ENCODE assay signal across 10 cellular contexts in the genomic region with DNA sequence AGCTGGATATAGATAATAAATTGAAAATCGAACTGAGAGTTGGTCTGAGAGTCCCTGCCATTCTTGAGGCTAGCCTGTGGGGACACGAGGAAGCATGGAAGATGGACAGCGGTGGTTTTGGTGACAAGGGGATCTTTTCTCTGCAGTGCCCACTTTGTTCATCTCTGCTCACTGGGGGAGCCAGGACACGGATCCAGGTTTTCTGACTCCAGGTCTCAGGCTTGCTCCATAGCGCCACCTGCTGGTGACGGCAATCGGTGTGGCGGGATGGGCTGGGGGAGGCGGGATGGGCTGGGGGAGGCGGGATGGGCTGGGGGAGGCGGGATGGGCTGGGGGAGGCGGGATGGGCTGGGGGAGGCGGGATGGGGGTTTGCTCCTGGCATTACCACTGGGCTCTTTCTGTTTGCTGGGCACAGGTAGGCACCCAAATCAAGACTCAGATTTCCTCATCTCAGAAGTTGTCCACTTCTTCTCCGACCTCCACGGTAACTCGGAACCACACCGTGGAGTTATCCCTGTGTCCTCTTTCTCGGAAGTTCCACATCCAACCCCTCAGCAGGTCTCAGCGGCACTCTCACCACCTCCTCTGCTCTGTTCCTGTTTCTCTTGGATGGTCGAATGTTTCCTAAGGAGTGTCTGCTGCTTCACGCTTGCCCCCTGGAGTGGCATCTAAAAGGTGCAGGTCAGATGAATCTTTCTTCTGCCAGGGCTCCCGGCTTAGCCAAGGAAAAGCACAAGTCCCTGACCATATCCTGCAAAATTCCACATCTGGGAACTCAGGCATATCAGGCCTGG.
DNase-seq lines count a peak whose midpoint lies in the region; ATAC-seq and TF ChIP-seq lines count a peak whose summit lies in the region.
"Had no signal": no experiment of that assay in that cellular context is flagged by ENCODE, and none has a peak within 500 bp of the region (broad histone marks: within the 10 kb centered on the region; RNA-seq: fewer than 3 reads in every experiment).

No MANE protein-coding gene starts in this region.

- H3K36me3 Mint-ChIP-seq in MCF 10A (ENCODE audit: insufficient read depth, unreplicated experiment), result no peaks in the 10 kb centered on the region
- H3K36me3 Mint-ChIP-seq in activated T-helper 17 cell treated with anti-CD3 and anti-CD28 coated beads, Interleukin-2, amount 50 U/mL, for 72 hours (ENCODE audit: low read depth), result no peaks in the 10 kb centered on the region
- H3K36me3 Mint-ChIP-seq: CD8-positive, alpha-beta memory T cell had no signal

- intact Hi-C loops in MCF 10A (cut with micrococcal nuclease), result no loop called here
- intact Hi-C loops in mammary epithelial cell (cut with micrococcal nuclease), result no loop called here
- intact Hi-C loops in upper lobe of right lung (cut with DNase I), result no loop called here

- H3K4me1 ChIP-seq in mammary epithelial cell (ENCODE audit: insufficient read depth, low read length), result no peaks in the 10 kb centered on the region
- H3K4me1 ChIP-seq in upper lobe of right lung, result no peaks in the 10 kb centered on the region

- H3K4me3 ChIP-seq in mammary epithelial cell (replicated peaks in 1 of 3; ENCODE audit: insufficient read depth in 1 of 3, low read depth in 2 of 3, low read length in 3 of 3), result no peak overlapping the region
- H3K4me3 ChIP-seq in upper lobe of right lung, result no peak overlapping the region

- H3K4me1 Mint-ChIP-seq in MCF 10A (ENCODE audit: insufficient read depth, unreplicated experiment), result peaks cover 5% of the 10 kb centered on the region
- no peaks in the 10 kb centered on the region for H3K4me1 Mint-ChIP-seq in activated T-helper 17 cell treated with anti-CD3 and anti-CD28 coated beads, Interleukin-2, amount 50 U/mL, for 72 hours
- H3K4me1 Mint-ChIP-seq: CD8-positive, alpha-beta memory T cell had no signal

- in situ Hi-C loops in mammary epithelial cell (cut with MboI; ENCODE audit: low sequenced_read_pairs in 2 of 2), result no loop called here

- BruUV-seq in MCF 10A (replicated peaks; lab: Mats Ljungman, UMichigan) (no TSS peak), mammary epithelial cell (replicated peaks; lab: Mats Ljungman, UMichigan) (no TSS peak)

- ATAC-seq in upper lobe of right lung, result no peak
- ATAC-seq in activated T-helper 17 cell treated with anti-CD3 and anti-CD28 coated beads, Interleukin-2, amount 50 U/mL, for 72 hours (replicated peaks), result no peak

- H3K9me3 ChIP-seq in mammary epithelial cell (replicated peaks; ENCODE audit: insufficient read depth, low read length) (no peaks in the 10 kb centered on the region), upper lobe of right lung (no peaks in the 10 kb centered on the region)

- no peaks in the 10 kb centered on the region for H3K9me3 Mint-ChIP-seq in MCF 10A (ENCODE audit: unreplicated experiment)
- H3K9me3 Mint-ChIP-seq in activated T-helper 17 cell treated with anti-CD3 and anti-CD28 coated beads, Interleukin-2, amount 50 U/mL, for 72 hours, result no peaks in the 10 kb centered on the region

- H3K27ac ChIP-seq in mammary epithelial cell (ENCODE audit: insufficient read depth, low read depth, low read length), result no peak overlapping the region
- H3K27ac ChIP-seq in RWPE1, result no peak overlapping the region
- no peak overlapping the region for H3K27ac ChIP-seq in upper lobe of right lung
- H3K27ac ChIP-seq: epithelial cell of prostate had no signal

- no peaks in the 10 kb centered on the region for H3K79me2 ChIP-seq in mammary epithelial cell (ENCODE audit: insufficient read depth, low read length)

- no peaks in the 10 kb centered on the region for H3K27me3 Mint-ChIP-seq in MCF 10A (ENCODE audit: insufficient read depth, unreplicated experiment)
- H3K27me3 Mint-ChIP-seq in activated T-helper 17 cell treated with anti-CD3 and anti-CD28 coated beads, Interleukin-2, amount 50 U/mL, for 72 hours, result peaks cover 14% of the 10 kb centered on the region

- no peak overlapping the region for H3K9ac ChIP-seq in mammary epithelial cell (ENCODE audit: insufficient read depth, low read length)

- DNase-seq in MCF 10A (ENCODE audit: unreplicated experiment) (peak; percentile 28), mammary epithelial cell (no peak), RWPE1 (ENCODE audit: low spot score) (no peak), germinal center (ENCODE audit: low spot score) (peak; percentile 38), upper lobe of right lung (no peak), DMS 273 treated with DMSO at 0.1 percent for 48 hours (lab: John Stamatoyannopoulos, UW) (no peak), SIG-M5 treated with dmso at 0.1 percent for 504 hours (lab: John Stamatoyannopoulos, UW; ENCODE audit: unreplicated experiment) (no peak)

- 80% methylated on average over 9 of the region's 22 CpGs for WGBS in mammary epithelial cell (ENCODE audit: low coverage, missing lambda C conversion rate)

- TF ChIP-seq CTCF in MCF 10A (IDR thresholded peaks at IDR 0.05; ENCODE audit: unreplicated experiment), result peak; percentile 28
- peak in 1 of 2 donors; percentile 51 for TF ChIP-seq CTCF in mammary epithelial cell (conservative IDR thresholded peaks at IDR 0.05 in 1 of 2, IDR thresholded peaks at IDR 0.05 in 1 of 2; ENCODE audit: extremely low read depth in 1 of 2, insufficient read depth in 1 of 2, low read depth in 1 of 2, low read length in 2 of 2)
- 0 out of 2 replicates have a peak, but pooled peaks have one; percentile 21 for TF ChIP-seq CTCF in RWPE1 (conservative IDR thresholded peaks at IDR 0.05; ENCODE audit: low read depth)
- TF ChIP-seq CTCF in upper lobe of right lung (IDR thresholded peaks at IDR 0.05), result peak; percentile 16

- dilution Hi-C loops in mammary epithelial cell (cut with HindIII; ENCODE audit: low sequenced_read_pairs), result no loop called here

- H3K4me2 ChIP-seq in mammary epithelial cell (ENCODE audit: insufficient read depth, low read depth, low read length), result no peak overlapping the region

- H3K4me3 Mint-ChIP-seq in MCF 10A (ENCODE audit: unreplicated experiment), result no peak overlapping the region
- H3K4me3 Mint-ChIP-seq in activated T-helper 17 cell treated with anti-CD3 and anti-CD28 coated beads, Interleukin-2, amount 50 U/mL, for 72 hours, result no peak overlapping the region
- H3K4me3 Mint-ChIP-seq: CD8-positive, alpha-beta memory T cell had no signal

- no peaks in the 10 kb centered on the region for H3K36me3 ChIP-seq in mammary epithelial cell (ENCODE audit: insufficient read depth, low read length)
- no peaks in the 10 kb centered on the region for H3K36me3 ChIP-seq in upper lobe of right lung

- no peak overlapping the region for H2AFZ ChIP-seq in mammary epithelial cell (ENCODE audit: low read depth, low read length)

- POLR2A ChIA-PET in MCF 10A (lab: Yijun Ruan, JAX) (interaction anchor here (0.6 kb wide), 1 partner anchor 929 kb away, joined by 3 read pairs; no protein-coding TSS in a partner anchor), RWPE1 (lab: Yijun Ruan, JAX; ENCODE audit: low non-redundant PET) (no interaction called here)

- H4K20me1 ChIP-seq in mammary epithelial cell (ENCODE audit: insufficient read depth, low read length), result no peaks in the 10 kb centered on the region

- CTCF ChIA-PET in MCF 10A (lab: Yijun Ruan, JAX), result interaction anchor here (0.7 to 1.5 kb wide), 6 partner anchors 9 to 223 kb away, joined by 3 to 7 read pairs (median 4); no protein-coding TSS in a partner anchor
- CTCF ChIA-PET in mammary epithelial cell (lab: Charles Lee; ENCODE audit: low non-redundant PET), result no interaction called here
- CTCF ChIA-PET in RWPE1 (lab: Yijun Ruan, JAX), result interaction anchor here (0.6 to 0.8 kb wide), 3 partner anchors 22 to 564 kb away, joined by 3 to 5 read pairs (median 3); no protein-coding TSS in a partner anchor

- H3K27me3 ChIP-seq in mammary epithelial cell (ENCODE audit: insufficient read depth, low read length) (no peaks in the 10 kb centered on the region), upper lobe of right lung (peaks cover 7% of the 10 kb centered on the region)

- no peak overlapping the region for H3K27ac Mint-ChIP-seq in MCF 10A (ENCODE audit: low read depth, unreplicated experiment)
- H3K27ac Mint-ChIP-seq in activated T-helper 17 cell treated with anti-CD3 and anti-CD28 coated beads, Interleukin-2, amount 50 U/mL, for 72 hours, result no peak overlapping the region

Comparison
In these comparisons a context has a peak if more than half of its experiments do, and no peak if none do; other contexts are left out.
1. DNase-seq: peak in MCF 10A (single experiment) and germinal center (single experiment); none in mammary epithelial cell (single experiment), RWPE1 (single experiment), upper lobe of right lung (single experiment), DMS 273 treated with DMSO at 0.1 percent for 48 hours (single experiment) and SIG-M5 treated with dmso at 0.1 percent for 504 hours (single experiment).